ENCODE assay signal across 8 cellular contexts in the genomic region with DNA sequence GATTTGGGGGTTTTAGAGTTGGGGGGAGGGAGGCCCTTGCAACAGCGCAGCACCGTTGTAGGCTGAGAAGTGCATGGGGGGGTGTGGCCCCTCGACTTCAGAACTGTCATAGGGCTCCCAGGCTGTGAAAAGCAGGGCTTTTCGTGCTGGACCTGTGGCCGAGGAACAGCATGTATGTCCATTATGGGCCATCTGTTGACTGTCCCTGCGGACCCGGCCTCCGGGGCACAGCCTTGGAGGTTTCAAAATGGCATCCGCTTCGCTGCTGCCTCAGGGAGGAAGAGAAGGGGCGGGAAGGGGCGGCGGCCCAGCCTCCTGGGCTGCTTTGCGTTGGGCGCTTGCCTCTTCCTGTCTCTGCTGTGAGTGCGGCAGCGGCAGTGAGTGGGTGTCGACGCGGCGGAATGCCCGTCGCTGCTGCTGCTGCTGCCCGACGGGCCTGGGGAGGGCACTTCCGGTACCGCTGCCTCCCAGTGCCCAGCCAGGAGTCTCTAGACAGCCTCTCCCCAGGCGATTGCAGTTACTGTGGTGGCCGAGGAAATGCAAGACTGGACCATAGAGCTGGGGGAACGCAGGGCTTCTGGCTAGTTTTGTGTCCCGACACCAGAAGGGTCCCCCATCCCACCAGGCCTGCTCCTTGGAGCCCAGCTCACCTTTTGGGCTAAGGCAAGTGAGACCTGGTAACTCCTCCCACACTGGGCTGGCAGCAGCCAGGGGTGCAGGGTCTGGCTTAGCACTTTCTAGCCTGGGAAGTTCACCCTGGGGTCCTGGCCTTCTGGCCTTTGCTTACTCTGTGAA.
DNase-seq lines count a peak whose midpoint lies in the region; ATAC-seq and TF ChIP-seq lines count a peak whose summit lies in the region.

No MANE protein-coding gene starts in this region.

- no peaks in the 10 kb centered on the region for H3K9me2 ChIP-seq in OCI-LY1 (ENCODE audit: low read depth, low read length)

- H3K9me3 ChIP-seq in OCI-LY1 (ENCODE audit: low read length) (no peaks in the 10 kb centered on the region), muscle layer of duodenum (ENCODE audit: control insufficient read depth in 1 of 2, low read length in 2 of 2) (no peaks in the 10 kb centered on the region)

- H3K27ac ChIP-seq in OCI-LY1 (ENCODE audit: low read depth, low read length, poor library complexity, severe bottlenecking), result peak overlapping the region; percentile 78
- peak overlapping the region; percentile 75 for H3K27ac ChIP-seq in muscle layer of duodenum (ENCODE audit: low read length)

- H3K36me3 ChIP-seq in OCI-LY1 (ENCODE audit: insufficient read depth, low read length) (peaks cover 9% of the 10 kb centered on the region; the same call in 1 of the 2 replicates), muscle layer of duodenum (ENCODE audit: control insufficient read depth in 1 of 2, insufficient read depth in 2 of 2, low read length in 2 of 2) (no peaks in the 10 kb centered on the region)

- peaks cover 28% of the 10 kb centered on the region for H3K79me2 ChIP-seq in OCI-LY1 (ENCODE audit: insufficient read depth, low read length)

- DNase-seq in GM13977 (ENCODE audit: low spot score) (peak; percentile 90), activated T-cell treated with anti-CD3 and anti-CD28 coated beads for 4 hours (peak; percentile 70), erythroblast (lab: John Stamatoyannopoulos, UW) (peak; percentile 78 to 81)
- peak; percentile 67 for DNase-seq in stimulated activated CD8-positive, alpha-beta memory T cell treated with anti-CD3 and anti-CD28 coated beads, Interleukin-7, amount 100 ng/mL, for 24 hours (ENCODE audit: low read depth)

- no peak overlapping the region for H2AFZ ChIP-seq in OCI-LY1 (ENCODE audit: low read length)

- TF ChIP-seq POLR2A in erythroblast (IDR thresholded peaks at IDR 0.05; ENCODE audit: low read length), result peak; percentile 61

- peak overlapping the region; percentile 93 for H3K4me3 ChIP-seq in OCI-LY1 (ENCODE audit: low read depth, low read length, poor library complexity, severe bottlenecking)
- H3K4me3 ChIP-seq in muscle layer of duodenum (ENCODE audit: low read depth in 1 of 2, low read length in 2 of 2), result peak overlapping the region; percentile 78 to 96

- H3K4me2 ChIP-seq in OCI-LY1 (ENCODE audit: low read length), result peak overlapping the region; percentile 98

- peak overlapping the region; percentile 88 for H3K9ac ChIP-seq in OCI-LY1 (ENCODE audit: low read length)

- no peaks in the 10 kb centered on the region for H3F3A ChIP-seq in OCI-LY1 (ENCODE audit: insufficient read depth, low read length)

- in situ Hi-C loops in GM13977 (cut with MboI; ENCODE audit: low pct_unique_long_range_greater_than_20kb, low sequenced_read_pairs, unreplicated experiment), result no loop called here

- ATAC-seq in HG03060 (IDR thresholded peaks at IDR 0.05; ENCODE audit: low read depth, unreplicated experiment) (peak; percentile 24), HG03025 (IDR thresholded peaks at IDR 0.05; ENCODE audit: low FRiP score, unreplicated experiment) (no peak)

- H4K20me1 ChIP-seq in OCI-LY1 (ENCODE audit: insufficient read depth, low read length), result no peaks in the 10 kb centered on the region

- no peak for TF ChIP-seq CTCF in GM13977 (IDR thresholded peaks at IDR 0.05; ENCODE audit: extremely low read depth, insufficient read depth, missing control alignments)
- TF ChIP-seq CTCF in OCI-LY1 (IDR thresholded peaks at IDR 0.05; ENCODE audit: low read length), result no peak

- H3K27me3 ChIP-seq in OCI-LY1 (ENCODE audit: insufficient read depth, low read length) (no peaks in the 10 kb centered on the region), muscle layer of duodenum (ENCODE audit: low read depth, low read length) (no peaks in the 10 kb centered on the region)

- H3K4me1 ChIP-seq in OCI-LY1 (ENCODE audit: insufficient read depth, low read length, severe bottlenecking) (peaks cover 54% of the 10 kb centered on the region), muscle layer of duodenum (ENCODE audit: control insufficient read depth in 1 of 2, insufficient read depth in 2 of 2, low read length in 2 of 2) (peaks cover 31 to 56% of the 10 kb centered on the region in 2 donors)
